Comparison of ENCODE assay signal across 8 cellular contexts in the genomic region with DNA sequence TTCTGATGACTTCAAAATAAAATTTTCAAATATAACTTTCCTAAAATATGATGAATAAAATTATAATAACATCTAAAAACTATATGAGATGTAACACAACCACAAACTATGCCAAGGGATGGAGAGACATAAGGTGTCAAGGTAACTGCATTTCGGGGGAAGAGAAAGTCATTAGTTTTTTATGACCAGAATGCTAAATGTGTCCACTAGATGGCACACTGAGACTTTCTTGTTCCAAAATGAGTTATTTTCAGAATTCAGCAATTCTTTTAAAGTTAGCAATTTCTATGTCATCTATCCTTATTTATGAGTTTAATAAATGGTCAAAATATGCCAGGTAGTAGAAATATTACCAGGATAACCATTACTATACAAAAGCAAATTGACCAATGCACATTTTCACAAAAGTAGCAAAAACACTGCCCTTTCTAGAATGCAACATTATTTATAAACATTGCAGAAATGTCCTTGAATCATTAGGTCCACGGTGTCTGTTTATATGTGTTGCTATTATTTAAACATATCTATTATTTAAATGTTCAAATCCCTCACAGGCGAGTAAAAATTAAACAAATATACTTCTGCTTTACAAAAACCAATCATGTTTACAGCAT.
DNase-seq lines count a peak whose midpoint lies in the region; ATAC-seq and TF ChIP-seq lines count a peak whose summit lies in the region.

No MANE protein-coding gene starts in this region.

- no peaks in the 10 kb centered on the region for H3K9me3 ChIP-seq in upper lobe of left lung

- H3K4me3 Mint-ChIP-seq in activated naive CD4-positive, alpha-beta T cell treated with anti-CD3 and anti-CD28 coated beads, Interleukin-2, amount 10 ng/mL, durations not matched to agents 7 days and 5 days = no peak overlapping the region

- TF ChIP-seq CTCF in LNCAP (IDR thresholded peaks at IDR 0.05) (peak; percentile 83), upper lobe of left lung (IDR thresholded peaks at IDR 0.05) (peak in 5 of 6 experiments; percentile 45 to 63 (median 49))

- no peaks in the 10 kb centered on the region for H3K4me1 ChIP-seq in upper lobe of left lung

- no peaks in the 10 kb centered on the region for H3K27me3 Mint-ChIP-seq in activated naive CD4-positive, alpha-beta T cell treated with anti-CD3 and anti-CD28 coated beads, Interleukin-2, amount 10 ng/mL, durations not matched to agents 7 days and 5 days

- H3K36me3 ChIP-seq in upper lobe of left lung = no peaks in the 10 kb centered on the region

- H3K27ac Mint-ChIP-seq in activated naive CD4-positive, alpha-beta T cell treated with anti-CD3 and anti-CD28 coated beads, Interleukin-2, amount 10 ng/mL, durations not matched to agents 7 days and 5 days = no peak overlapping the region

- H3K4me1 Mint-ChIP-seq in activated naive CD4-positive, alpha-beta T cell treated with anti-CD3 and anti-CD28 coated beads, Interleukin-2, amount 10 ng/mL, durations not matched to agents 7 days and 5 days = no peaks in the 10 kb centered on the region

- no peak for ATAC-seq in upper lobe of left lung (ENCODE audit: low FRiP score in 2 of 2)

- H3K4me3 ChIP-seq in upper lobe of left lung = no peak overlapping the region

- no peak for TF ChIP-seq POLR2A in upper lobe of left lung (IDR thresholded peaks at IDR 0.05)

- CTCF ChIA-PET in activated naive CD4-positive, alpha-beta T cell treated with anti-CD3 and anti-CD28 coated beads, Interleukin-2, amount 10 ng/mL, durations not matched to agents 7 days and 5 days (lab: Charles Lee) = interaction anchor here (0.8 to 2.9 kb wide), 6 partner anchors 10 to 582 kb away, joined by 3 to 13 read pairs (median 6); no protein-coding TSS in a partner anchor

- WGBS in upper lobe of left lung, 2 donors = 39 to 44% methylated on average over 3 of the region's 3 CpGs

- TF ChIP-seq EP300 in upper lobe of left lung (IDR thresholded peaks at IDR 0.05) = no peak

- no peak overlapping the region for H3K27ac ChIP-seq in upper lobe of left lung

- no peaks in the 10 kb centered on the region for H3K36me3 Mint-ChIP-seq in activated naive CD4-positive, alpha-beta T cell treated with anti-CD3 and anti-CD28 coated beads, Interleukin-2, amount 10 ng/mL, durations not matched to agents 7 days and 5 days

- peak; percentile 25 for DNase-seq in activated naive CD4-positive, alpha-beta T cell treated with anti-CD3 and anti-CD28 coated beads, Interleukin-2, amount 10 ng/mL, durations not matched to agents 7 days and 5 days
- DNase-seq in activated naive CD4-positive, alpha-beta T cell (lab: John Stamatoyannopoulos, UW) = no peak
- DNase-seq in amniotic epithelial cell (ENCODE audit: low read depth) (peak; percentile 29), inferior parietal cortex (ENCODE audit: extremely low spot score) (peak; percentile 81), upper lobe of left lung (no peak), ecto neural progenitor cell (ENCODE audit: low spot score) (no peak), activated T-cell treated with anti-CD3 and anti-CD28 coated beads for 4 hours (no peak)

- H3K9me3 Mint-ChIP-seq in activated naive CD4-positive, alpha-beta T cell treated with anti-CD3 and anti-CD28 coated beads, Interleukin-2, amount 10 ng/mL, durations not matched to agents 7 days and 5 days = no peaks in the 10 kb centered on the region

- no peaks in the 10 kb centered on the region for H3K27me3 ChIP-seq in upper lobe of left lung

Comparison
In these comparisons a context has a peak if more than half of its experiments do, and no peak if none do; other contexts are left out.
1. DNase-seq: peak in activated naive CD4-positive, alpha-beta T cell treated with anti-CD3 and anti-CD28 coated beads, Interleukin-2, amount 10 ng/mL, durations not matched to agents 7 days and 5 days (single experiment), amniotic epithelial cell (single experiment) and inferior parietal cortex (single experiment); none in activated naive CD4-positive, alpha-beta T cell (0 of 4), upper lobe of left lung (0 of 2), ecto neural progenitor cell (single experiment) and activated T-cell treated with anti-CD3 and anti-CD28 coated beads for 4 hours (single experiment).